Comparison of ENCODE assay signal across 20 cellular contexts in genomic region chr1:4256351-4256750, GRCh38.
"Had no signal": no experiment of that assay in that cellular context is flagged by ENCODE, and none has a peak within 500 bp of the region (broad histone marks: within the 10 kb centered on the region; RNA-seq: fewer than 3 reads in every experiment).

No MANE protein-coding gene starts in this region.

- DNase-seq: IMR-90, Karpas-422, KG1, MG63, NCI-H1092, NCI-H1105 treated with DMSO at 0.1 percent for 48 hours, NCI-H1417 treated with DMSO at 0.1 percent for 48 hours, NCI-H146, NCI-H187 treated with DMSO at 0.1 percent for 48 hours, NCI-H2029 treated with DMSO at 0.1 percent for 48 hours, NCI-H226, NCI-H446, NCI-H510A, NCI-H524 treated with DMSO at 0.1 percent for 48 hours, NCI-H69, NCI-H774, PC-3, SHP77, SK-N-SH, SW 1271 had no signal
